ENCODE assay signal across 22 cellular contexts in genomic region chr2:15303874-15304273, GRCh38.
DNase-seq lines count a peak whose midpoint lies in the region; ATAC-seq, FAIRE-seq and TF ChIP-seq lines count a peak whose summit lies in the region.
"Had no signal": no experiment of that assay in that cellular context is flagged by ENCODE, and none has a peak within 500 bp of the region (broad histone marks: within the 10 kb centered on the region; RNA-seq: fewer than 3 reads in every experiment).

No MANE protein-coding gene starts in this region.

- no peak for TF ChIP-seq POLR2A in K562 (conservative IDR thresholded peaks at IDR 0.05)
- TF ChIP-seq POLR2A in GM12892 (IDR thresholded peaks at IDR 0.05; ENCODE audit: low read depth, low read length): no peak

- no peaks in the 10 kb centered on the region; the same call in 1 of the 2 replicates for H3K9me3 ChIP-seq in K562 (replicated peaks; ENCODE audit: control insufficient read depth, insufficient read depth, low read depth, low read length)
- H3K9me3 ChIP-seq: BE2C had no signal

- no peak overlapping the region for H2AFZ ChIP-seq in K562 (ENCODE audit: low read depth, low read length)
- H2AFZ ChIP-seq: GM23338 had no signal

- ATAC-seq in K562: peak; percentile 40; the same call in 2 of the 3 replicates
- ATAC-seq: GM12878, GM23338, HCT116 had no signal

- FAIRE-seq in K562 (lab: Jason Lieb, UNC) (no peak), GM12892 (lab: Jason Lieb, UNC) (no peak)
- FAIRE-seq: A204.1, D721Med, GM12878, GM18507 had no signal

- in situ Hi-C loops in K562 (cut with MboI): no loop called here

- POLR2A ChIA-PET in K562 (lab: Yijun Ruan, JAX) (interaction anchor here (1.4 kb wide), 1 partner anchor 9 kb away, joined by 7 read pairs; no protein-coding TSS in a partner anchor), RWPE1 (lab: Yijun Ruan, JAX; ENCODE audit: low non-redundant PET) (no interaction called here)

- CTCF ChIA-PET in K562 (lab: Yijun Ruan, JAX; ENCODE audit: low intra/inter-chr PET ratio): no interaction called here
- CTCF ChIA-PET in RWPE1 (lab: Yijun Ruan, JAX): no interaction called here

- H3K4me3 ChIP-seq in K562: no peak overlapping the region
- H3K4me3 ChIP-seq: BLaER1 treated with 17β-estradiol and CSF1 and Interleukin-3, amounts not matched to agents 10 nM and 100 nM; GM12878; GM23338 had no signal

- peaks cover 92% of the 10 kb centered on the region for H3K36me3 ChIP-seq in K562 (ENCODE audit: control insufficient read depth, insufficient read depth, low read length)

- no peak for TF ChIP-seq RAD21 in K562 (CRISPR knock-in tag; conservative IDR thresholded peaks at IDR 0.05 in 1 of 2, IDR thresholded peaks at IDR 0.05 in 1 of 2)

- peaks cover 0 to 15% of the 10 kb centered on the region in 2 experiments; a peak in 3 of 5 replicates for H3K4me1 ChIP-seq in K562 (replicated peaks in 1 of 2; ENCODE audit: control insufficient read depth in 2 of 2, insufficient read depth in 2 of 2, low read length in 2 of 2)

- H3K27ac ChIP-seq in K562 (ENCODE audit: extremely low read depth, low read depth, low read length) (no peak overlapping the region), RWPE1 (no peak overlapping the region)
- H3K27ac ChIP-seq: BLaER1 treated with 17β-estradiol and CSF1 and Interleukin-3, amounts not matched to agents 10 nM and 100 nM had no signal

- WGBS in K562 (ENCODE audit: insufficient coverage, low coverage, missing lambda C conversion rate): 39% methylated on average over 2 of the region's 2 CpGs

- H4K20me1 ChIP-seq in K562 (replicated peaks; ENCODE audit: control insufficient read depth, insufficient read depth, low read length): no peaks in the 10 kb centered on the region
- H4K20me1 ChIP-seq: BLaER1 treated with 17β-estradiol and CSF1 and Interleukin-3, amounts not matched to agents 10 nM and 100 nM had no signal

- no peaks in the 10 kb centered on the region for H3K9me1 ChIP-seq in K562 (ENCODE audit: control insufficient read depth, insufficient read depth, low read length)

- TF ChIP-seq CTCF in K562 (IDR thresholded peaks at IDR 0.05 in 2 of 3, conservative IDR thresholded peaks at IDR 0.05 in 1 of 3; ENCODE audit: insufficient read depth in 2 of 3, low read depth in 1 of 3, low read length in 3 of 3) (no peak), RWPE1 (conservative IDR thresholded peaks at IDR 0.05; ENCODE audit: low read depth) (no peak)

- no peaks in the 10 kb centered on the region for H3K27me3 ChIP-seq in K562 (ENCODE audit: control insufficient read depth in 2 of 2, insufficient read depth in 2 of 2, low read length in 2 of 2)
- H3K27me3 ChIP-seq: BE2C; BLaER1 treated with 17β-estradiol and CSF1 and Interleukin-3, amounts not matched to agents 10 nM and 100 nM had no signal

- TF ChIP-seq EP300 in K562 (IDR thresholded peaks at IDR 0.05; ENCODE audit: low read length): no peak

- H3K9ac ChIP-seq in K562 (ENCODE audit: insufficient read depth in 1 of 2, low read depth in 2 of 2, low read length in 2 of 2): no peak overlapping the region
- H3K9ac ChIP-seq: BLaER1 treated with 17β-estradiol and CSF1 and Interleukin-3, amounts not matched to agents 10 nM and 100 nM had no signal

- BruUV-seq in K562 (replicated peaks; lab: Mats Ljungman, UMichigan): no TSS peak

- no peak overlapping the region for H3K4me2 ChIP-seq in K562 (ENCODE audit: insufficient read depth, low read length)
- H3K4me2 ChIP-seq: GM23338 had no signal

- H3K79me2 ChIP-seq in K562 (ENCODE audit: control insufficient read depth, insufficient read depth, low read length): no peaks in the 10 kb centered on the region

- intact Hi-C loops in K562 (cut with micrococcal nuclease): no loop called here

- DNase-seq in MV-4-11 (lab: John Stamatoyannopoulos, UW) (peak; percentile 23), K562 (ENCODE audit: extremely low read depth in 1 of 4, low spot score in 3 of 4) (peak in 1 of 4 experiments; percentile 39), myocyte (ENCODE audit: low read depth) (peak; percentile 59), RWPE1 (ENCODE audit: low spot score) (no peak), anterior cingulate cortex (lab: John Stamatoyannopoulos, UW) (no peak), GM12892 (ENCODE audit: insufficient read length) (no peak)
- DNase-seq: AML-193; BE2C; CD4-positive, alpha-beta T cell; CD8-positive, alpha-beta memory T cell; DMS 273 treated with DMSO at 0.1 percent for 48 hours; DMS79; EL; GDM1; H9 had no signal

TF ChIP-seq in K562, 482 proteins besides CTCF, POLR2A, EP300 and RAD21:
- peak; percentile 59 for TF ChIP-seq MEIS2 (IDR thresholded peaks at IDR 0.05; ENCODE audit: partially characterized antibody)
- no peak for TF ChIP-seq ETS2 (tag; IDR thresholded peaks at IDR 0.05; ENCODE audit: borderline replicate concordance, poor library complexity, severe bottlenecking)
- TF ChIP-seq CBX5 (IDR thresholded peaks at IDR 0.05; ENCODE audit: borderline replicate concordance, low read depth): no peak
- peak; percentile 24; the same call in 1 of the 2 replicates for TF ChIP-seq TFAP4 (CRISPR knock-in tag; IDR thresholded peaks at IDR 0.05; ENCODE audit: borderline replicate concordance)
- TF ChIP-seq HNRNPUL1 (IDR thresholded peaks at IDR 0.05; ENCODE audit: low read length): no peak
- no peak for TF ChIP-seq PML (IDR thresholded peaks at IDR 0.05; ENCODE audit: low read length)
- TF ChIP-seq CTBP1 (IDR thresholded peaks at IDR 0.05; ENCODE audit: borderline replicate concordance): peak; percentile 86
- TF ChIP-seq ZBED1 (IDR thresholded peaks at IDR 0.05): no peak
- no peak for TF ChIP-seq E2F3 (CRISPR knock-in tag; IDR thresholded peaks at IDR 0.05)
- TF ChIP-seq ATF3 (IDR thresholded peaks at IDR 0.05): no peak
- no peak for TF ChIP-seq ATF3 (CRISPR knock-in tag; conservative IDR thresholded peaks at IDR 0.05)
- TF ChIP-seq XRCC3 (IDR thresholded peaks at IDR 0.05): no peak
- peak in 1 of 2 experiments; percentile 22; a peak in 1 of 4 replicates for TF ChIP-seq RCOR1 (IDR thresholded peaks at IDR 0.05; ENCODE audit: borderline replicate concordance in 1 of 2, low read depth in 2 of 2, low read length in 2 of 2)
- TF ChIP-seq ZNF316 (IDR thresholded peaks at IDR 0.05): peak; percentile 29; the same call in 1 of the 2 replicates
- no peak for TF ChIP-seq ZNF583 (CRISPR knock-in tag; IDR thresholded peaks at IDR 0.05)
- TF ChIP-seq ETV5 (CRISPR knock-in tag; IDR thresholded peaks at IDR 0.05; ENCODE audit: low read depth): no peak
- TF ChIP-seq MYC (IDR thresholded peaks at IDR 0.05; ENCODE audit: low read depth, low read length): no peak
- no peak for TF ChIP-seq MYC (CRISPR knock-in tag; IDR thresholded peaks at IDR 0.05; ENCODE audit: borderline replicate concordance, low read depth)
- TF ChIP-seq WHSC1 (IDR thresholded peaks at IDR 0.05; ENCODE audit: low read length): no peak
- TF ChIP-seq CCNT2 (IDR thresholded peaks at IDR 0.05; ENCODE audit: borderline replicate concordance, extremely low read depth, insufficient read length, low read depth, low read length): no peak
- TF ChIP-seq KDM1A (IDR thresholded peaks at IDR 0.05): peak in 1 of 2 experiments; percentile 18; a peak in 1 of 4 replicates
- no peak for TF ChIP-seq HLTF (IDR thresholded peaks at IDR 0.05)
- TF ChIP-seq CBX3 (IDR thresholded peaks at IDR 0.05; ENCODE audit: borderline replicate concordance in 1 of 2, low read length in 2 of 2): 0 out of 3 replicates have a peak, but pooled peaks of 1 of the 2 experiments have one; percentile 19
- no peak for TF ChIP-seq ETV1 (tag; conservative IDR thresholded peaks at IDR 0.05; ENCODE audit: low read depth)
- TF ChIP-seq DACH1 (IDR thresholded peaks at IDR 0.05; ENCODE audit: partially characterized antibody): no peak
- TF ChIP-seq CBFA2T2 (conservative IDR thresholded peaks at IDR 0.05): 0 out of 2 replicates have a peak, but pooled peaks have one; percentile 5
- peak; percentile 59 for TF ChIP-seq PKNOX1 (IDR thresholded peaks at IDR 0.05)
- peak; percentile 8; the same call in 1 of the 2 replicates for TF ChIP-seq CBFA2T3 (IDR thresholded peaks at IDR 0.05)

Comparison
In these comparisons a context has a peak if more than half of its experiments do, and no peak if none do; other contexts are left out.
1. DNase-seq: peak in MV-4-11 (single experiment) and myocyte (single experiment); none in RWPE1 (single experiment), anterior cingulate cortex (0 of 58) and GM12892 (single experiment).